In genomic region chr17:7841622-7842379, GRCh38 we compare ENCODE assay signal across 8 cellular contexts. TPM values are rescaled to one million over a fixed set of nuclear protein-coding genes. Genes with fewer than 3 reads are reported as not detected.
DNase-seq lines count a peak whose midpoint lies in the region; ATAC-seq and TF ChIP-seq lines count a peak whose summit lies in the region.

No MANE protein-coding gene starts in this region.

- peaks cover 28% of the 10 kb centered on the region for H3K4me1 ChIP-seq in PC-9 (replicated peaks; ENCODE audit: insufficient read depth)
- H3K4me1 ChIP-seq in naive thymus-derived CD4-positive, alpha-beta T cell (ENCODE audit: control insufficient read depth in 2 of 2, insufficient read depth in 2 of 2, low read length in 2 of 2) = peaks cover 28 to 49% of the 10 kb centered on the region in 2 donors

- peaks cover 0 to 10% (median 3%) of the 10 kb centered on the region in 5 donors for H3K36me3 Mint-ChIP-seq in naive thymus-derived CD4-positive, alpha-beta T cell
- H3K36me3 Mint-ChIP-seq in stimulated activated naive B cell treated with anti-CD40 and anti-IgM and Interleukin-4, amounts not matched to agents 10 μg/mL and 1 μg/mL and 100 μg/mL, for 72 hours = peaks cover 13 to 30% of the 10 kb centered on the region in 2 donors

- H3K9me3 ChIP-seq in PC-9 (ENCODE audit: insufficient read depth, low read depth) = no peaks in the 10 kb centered on the region
- H3K9me3 ChIP-seq in naive thymus-derived CD4-positive, alpha-beta T cell (ENCODE audit: control insufficient read depth in 2 of 3, low read length in 3 of 3) = no peaks in the 10 kb centered on the region

- CTCF ChIA-PET in PC-9 (lab: Charles Lee) = no interaction called here
- CTCF ChIA-PET in naive thymus-derived CD4-positive, alpha-beta T cell (lab: Charles Lee) = interaction anchor here (0.6 to 1.4 kb wide), 6 partner anchors 15 to 148 kb away, joined by 3 to 5 read pairs (median 3); partner anchors contain the start of gene NAA38

- peaks cover 40 to 66% (median 53%) of the 10 kb centered on the region in 7 donors for H3K4me1 Mint-ChIP-seq in naive thymus-derived CD4-positive, alpha-beta T cell
- H3K4me1 Mint-ChIP-seq in stimulated activated naive B cell treated with anti-CD40 and anti-IgM and Interleukin-4, amounts not matched to agents 10 μg/mL and 1 μg/mL and 100 μg/mL, for 72 hours = peaks cover 51 to 80% of the 10 kb centered on the region in 2 donors

- no peak for TF ChIP-seq CTCF in PC-9 (conservative IDR thresholded peaks at IDR 0.05)

- H3K4me3 Mint-ChIP-seq in naive thymus-derived CD4-positive, alpha-beta T cell = peak overlapping the region; percentile 85 to 99 (median 95)
- peak overlapping the region; percentile 95 to 99 for H3K4me3 Mint-ChIP-seq in stimulated activated naive B cell treated with anti-CD40 and anti-IgM and Interleukin-4, amounts not matched to agents 10 μg/mL and 1 μg/mL and 100 μg/mL, for 72 hours

- H3K27me3 ChIP-seq in PC-9 (ENCODE audit: insufficient read depth, low read depth) = no peaks in the 10 kb centered on the region
- H3K27me3 ChIP-seq in naive thymus-derived CD4-positive, alpha-beta T cell (ENCODE audit: control insufficient read depth in 2 of 2, insufficient read depth in 2 of 2, low read length in 2 of 2) = no peaks in the 10 kb centered on the region

- H3K4me3 ChIP-seq in Jurkat, Clone E6-1 (ENCODE audit: low read length) = peak overlapping the region; percentile 82
- H3K4me3 ChIP-seq in PC-9 = peak overlapping the region; percentile 93
- peak overlapping the region; percentile 84 for H3K4me3 ChIP-seq in naive thymus-derived CD4-positive, alpha-beta T cell (ENCODE audit: low read length)

- BruUV-seq in PC-9 (replicated peaks; lab: Mats Ljungman, UMichigan) = no TSS peak

- peaks cover 23% of the 10 kb centered on the region for H3K79me2 ChIP-seq in PC-9 (ENCODE audit: low read depth)

- no peaks in the 10 kb centered on the region for H3K36me3 ChIP-seq in PC-9 (ENCODE audit: low read depth)
- peaks cover 0 to 14% (median 0%) of the 10 kb centered on the region in 3 experiments for H3K36me3 ChIP-seq in naive thymus-derived CD4-positive, alpha-beta T cell (ENCODE audit: control insufficient read depth in 2 of 3, insufficient read depth in 3 of 3, low read length in 3 of 3)

- peak overlapping the region; percentile 92 for H3K27ac ChIP-seq in PC-9
- peak overlapping the region; percentile 100 for H3K27ac ChIP-seq in naive thymus-derived CD4-positive, alpha-beta T cell (ENCODE audit: low read depth, low read length)

- no peaks in the 10 kb centered on the region for H3K9me2 ChIP-seq in PC-9 (ENCODE audit: insufficient read depth)

- peak; percentile 88 for DNase-seq in Ammon's horn (ENCODE audit: low spot score)
- peak; percentile 58 for DNase-seq in GM19238 (ENCODE audit: insufficient read length, low spot score)
- DNase-seq in Jurkat, Clone E6-1 (ENCODE audit: low read depth, low spot score) = peak; percentile 78
- peak; percentile 58 to 91 for DNase-seq in PC-9
- peak; percentile 90 for DNase-seq in activated T-helper 1 cell treated with Interleukin-2 at 50 U/mL for 16 hours (ENCODE audit: low read depth)
- DNase-seq in fibroblast of gingiva (ENCODE audit: low read depth) = peak; percentile 88
- DNase-seq in naive thymus-derived CD4-positive, alpha-beta T cell = peak in 8 of 9 donors; percentile 77 to 98 (median 82)
- peak; percentile 81 for DNase-seq in stimulated activated naive B cell treated with anti-CD40 and anti-IgM and Interleukin-4, amounts not matched to agents 10 μg/mL and 1 μg/mL and 100 μg/mL, for 72 hours

- peak overlapping the region; percentile 91 for H2AFZ ChIP-seq in PC-9

- H3K4me2 ChIP-seq in PC-9 = peak overlapping the region; percentile 97

- H3F3A ChIP-seq in PC-9 (ENCODE audit: insufficient read depth, low read depth) = peaks cover 46% of the 10 kb centered on the region; the same call in 1 of the 2 replicates

- intact Hi-C loops in PC-9 (cut with micrococcal nuclease; ENCODE audit: unreplicated experiment) = loop anchor here (5.0 kb wide), 3 partner anchors 94 to 580 kb away; partner anchors contain the start of gene CLDN7
- intact Hi-C loops in naive thymus-derived CD4-positive, alpha-beta T cell (cut with micrococcal nuclease) = loop anchor here (1.0 to 10.0 kb wide), 10 partner anchors 10 to 1190 kb away; partner anchors contain the start of genes ACADVL (in 1 of the 2), C17orf100 (in 1 of the 2), DLG4 (in 1 of the 2) and EIF5A (in 1 of the 2)

- peak; percentile 48 for ATAC-seq in naive thymus-derived CD4-positive, alpha-beta T cell
- ATAC-seq in stimulated activated naive B cell treated with anti-CD40 and anti-IgM and Interleukin-4, amounts not matched to agents 10 μg/mL and 1 μg/mL and 100 μg/mL, for 72 hours (replicated peaks) = peak; percentile 34 to 35

- H3K27me3 Mint-ChIP-seq in naive thymus-derived CD4-positive, alpha-beta T cell = peaks cover 0 to 2% (median 0%) of the 10 kb centered on the region in 5 donors
- no peaks in the 10 kb centered on the region for H3K27me3 Mint-ChIP-seq in stimulated activated naive B cell treated with anti-CD40 and anti-IgM and Interleukin-4, amounts not matched to agents 10 μg/mL and 1 μg/mL and 100 μg/mL, for 72 hours

- POLR2A ChIA-PET in PC-9 (lab: Charles Lee; ENCODE audit: unreplicated experiment) = interaction anchor here (0.5 kb wide), 1 partner anchor 131 kb away, joined by 3 read pairs; no protein-coding TSS in a partner anchor
- POLR2A ChIA-PET in naive thymus-derived CD4-positive, alpha-beta T cell (lab: Charles Lee) = interaction anchor here (0.7 to 6.2 kb wide), 7 partner anchors 8 to 604 kb away, joined by 3 to 86 read pairs (median 4); partner anchors contain the start of genes CYB5D1, KDM6B, NAA38 and TP53

- peaks cover 10% of the 10 kb centered on the region for H4K20me1 ChIP-seq in PC-9 (ENCODE audit: insufficient read depth)

- H3K27ac Mint-ChIP-seq in naive thymus-derived CD4-positive, alpha-beta T cell = peak overlapping the region; percentile 90 to 100 (median 99)
- peak overlapping the region; percentile 100 for H3K27ac Mint-ChIP-seq in stimulated activated naive B cell treated with anti-CD40 and anti-IgM and Interleukin-4, amounts not matched to agents 10 μg/mL and 1 μg/mL and 100 μg/mL, for 72 hours

- H3K9me3 Mint-ChIP-seq in naive thymus-derived CD4-positive, alpha-beta T cell = peaks cover 0 to 13% (median 0%) of the 10 kb centered on the region in 11 donors
- no peaks in the 10 kb centered on the region for H3K9me3 Mint-ChIP-seq in stimulated activated naive B cell treated with anti-CD40 and anti-IgM and Interleukin-4, amounts not matched to agents 10 μg/mL and 1 μg/mL and 100 μg/mL, for 72 hours

RNA-seq across cellular contexts. Expression of gene KDM6B, which starts 7.8 kb away (rescaled TPM):
- 18.9 TPM for polyA plus RNA-seq in Jurkat, Clone E6-1 (2012; ENCODE audit: insufficient read depth, insufficient read length)
- 41.3 and 41.8 TPM in 2 replicates for total RNA-seq in PC-9 (2021)
- total RNA-seq in naive thymus-derived CD4-positive, alpha-beta T cell = 100 to 1,000 TPM in 4 of 5 experiments, 10 to 100 TPM in 1; 32.2 to 179 (median 120) TPM
- polyA plus RNA-seq in naive thymus-derived CD4-positive, alpha-beta T cell = 1 to 10 TPM in 1 of 2 donors, under 1 TPM in 1; 0.95 to 1.5 TPM

RNA-seq across cellular contexts. Expression of gene TMEM88, which starts 13.1 kb away (rescaled TPM):
- 1.8 TPM for polyA plus RNA-seq in Jurkat, Clone E6-1 (2012; ENCODE audit: insufficient read depth, insufficient read length)
- total RNA-seq in PC-9 (2021) = 3.1 and 3.4 TPM in 2 replicates
- total RNA-seq in naive thymus-derived CD4-positive, alpha-beta T cell = 10 to 100 TPM in 4 of 5 experiments, under 1 TPM in 1; 0.70 to 32.7 (median 11.6) TPM
- polyA plus RNA-seq in naive thymus-derived CD4-positive, alpha-beta T cell = not detected

RNA-seq across cellular contexts. Expression of gene NAA38, which starts 15.6 kb away (rescaled TPM):
- polyA plus RNA-seq in Jurkat, Clone E6-1 (2012; ENCODE audit: insufficient read depth, insufficient read length) = 224 TPM
- total RNA-seq in PC-9 (2021) = 159 and 176 TPM in 2 replicates
- 10 to 100 TPM; 22.1 to 63.8 (median 24.9) TPM for total RNA-seq in naive thymus-derived CD4-positive, alpha-beta T cell
- polyA plus RNA-seq in naive thymus-derived CD4-positive, alpha-beta T cell = 100 to 1,000 TPM; 113 to 132 TPM

RNA-seq across cellular contexts. Expression of gene CYB5D1, which starts 16.0 kb away (rescaled TPM):
- 15.5 TPM for polyA plus RNA-seq in Jurkat, Clone E6-1 (2012; ENCODE audit: insufficient read depth, insufficient read length)
- 14.3 and 22.0 TPM in 2 replicates for total RNA-seq in PC-9 (2021)
- 10 to 100 TPM in 2 of 5 experiments, 1 to 10 TPM in 3; 8.4 to 14.2 (median 9.5) TPM for total RNA-seq in naive thymus-derived CD4-positive, alpha-beta T cell
- 1 to 10 TPM; 7.5 to 7.9 TPM for polyA plus RNA-seq in naive thymus-derived CD4-positive, alpha-beta T cell

RNA-seq across cellular contexts. Expression of gene CHD3, which starts 46.8 kb away (rescaled TPM):
- 180 TPM for polyA plus RNA-seq in Jurkat, Clone E6-1 (2012; ENCODE audit: insufficient read depth, insufficient read length)
- total RNA-seq in PC-9 (2021) = 197 and 219 TPM in 2 replicates
- 100 to 1,000 TPM; 189 to 417 (median 359) TPM for total RNA-seq in naive thymus-derived CD4-positive, alpha-beta T cell
- polyA plus RNA-seq in naive thymus-derived CD4-positive, alpha-beta T cell = 10 to 100 TPM; 12.7 to 39.3 TPM

Comparison
In these comparisons a context has a peak if more than half of its experiments do, and no peak if none do; other contexts are left out.
1. Peak in every context shown above with its lines: DNase-seq, ATAC-seq, H3K4me3 ChIP-seq and H3K27ac ChIP-seq.